10 cellular contexts compared by ENCODE assay signal in genomic region chr7:129438839-129439640, GRCh38. TPM values are rescaled to one million over a fixed set of nuclear protein-coding genes. Genes with fewer than 3 reads are reported as not detected.
DNase-seq lines count a peak whose midpoint lies in the region; ATAC-seq and TF ChIP-seq lines count a peak whose summit lies in the region.
"Had no signal": no experiment of that assay in that cellular context is flagged by ENCODE, and none has a peak within 500 bp of the region (broad histone marks: within the 10 kb centered on the region; RNA-seq: fewer than 3 reads in every experiment).

No MANE protein-coding gene starts in this region.

- intact Hi-C loops in activated CD4-positive, alpha-beta T cell treated with anti-CD3 and anti-CD28 coated beads for 36 hours (cut with DNase I, micrococcal nuclease) = loop anchor here (1.0 to 10.0 kb wide), 11 partner anchors 32 to 1473 kb away; partner anchors contain the start of genes AHCYL2 (in 1 of the 2), ATP6V1F (in 1 of the 2), CALU (in 1 of the 2) and TNPO3 (in 1 of the 2)

- H3K4me3 Mint-ChIP-seq in activated CD4-positive, alpha-beta T cell treated with anti-CD3 and anti-CD28 coated beads for 36 hours = peak overlapping the region; percentile 52
- H3K4me3 Mint-ChIP-seq in activated CD4-positive, alpha-beta T cell treated with anti-CD3 and anti-CD28 coated beads, Interleukin-2, amount 10 ng/mL, durations not matched to agents 7 days and 5 days = no peak overlapping the region

- H3K4me1 Mint-ChIP-seq in activated CD4-positive, alpha-beta T cell treated with anti-CD3 and anti-CD28 coated beads for 36 hours = peaks cover 42% of the 10 kb centered on the region
- H3K4me1 Mint-ChIP-seq in activated CD4-positive, alpha-beta T cell treated with anti-CD3 and anti-CD28 coated beads, Interleukin-2, amount 10 ng/mL, durations not matched to agents 7 days and 5 days = peaks cover 34% of the 10 kb centered on the region

- H3K9me3 Mint-ChIP-seq in activated CD4-positive, alpha-beta T cell treated with anti-CD3 and anti-CD28 coated beads for 36 hours (ENCODE audit: low read depth) = no peaks in the 10 kb centered on the region
- no peaks in the 10 kb centered on the region for H3K9me3 Mint-ChIP-seq in activated CD4-positive, alpha-beta T cell treated with anti-CD3 and anti-CD28 coated beads, Interleukin-2, amount 10 ng/mL, durations not matched to agents 7 days and 5 days

- no peaks in the 10 kb centered on the region for H3K27me3 Mint-ChIP-seq in activated CD4-positive, alpha-beta T cell treated with anti-CD3 and anti-CD28 coated beads for 36 hours
- no peaks in the 10 kb centered on the region for H3K27me3 Mint-ChIP-seq in activated CD4-positive, alpha-beta T cell treated with anti-CD3 and anti-CD28 coated beads, Interleukin-2, amount 10 ng/mL, durations not matched to agents 7 days and 5 days

- peak; percentile 70 for ATAC-seq in activated CD4-positive, alpha-beta T cell treated with anti-CD3 and anti-CD28 coated beads for 36 hours
- ATAC-seq in GM21529 (IDR thresholded peaks at IDR 0.05; ENCODE audit: unreplicated experiment) = no peak
- no peak for ATAC-seq in GM21447 (IDR thresholded peaks at IDR 0.05; ENCODE audit: unreplicated experiment)

- peaks cover 61% of the 10 kb centered on the region for H3K36me3 Mint-ChIP-seq in activated CD4-positive, alpha-beta T cell treated with anti-CD3 and anti-CD28 coated beads for 36 hours (ENCODE audit: low read depth)
- H3K36me3 Mint-ChIP-seq in activated CD4-positive, alpha-beta T cell treated with anti-CD3 and anti-CD28 coated beads, Interleukin-2, amount 10 ng/mL, durations not matched to agents 7 days and 5 days (ENCODE audit: low read depth) = peaks cover 9% of the 10 kb centered on the region

- H3K4me3 ChIP-seq in foreskin fibroblast (ENCODE audit: low read depth in 1 of 2, low read length in 2 of 2) = no peak overlapping the region

- POLR2A ChIA-PET in activated CD4-positive, alpha-beta T cell treated with anti-CD3 and anti-CD28 coated beads for 36 hours (lab: Charles Lee) = interaction anchor here (0.9 to 1.6 kb wide), 5 partner anchors 21 to 766 kb away, joined by 3 to 10 read pairs (median 4); partner anchors contain the start of gene TMEM209
- POLR2A ChIA-PET in activated CD4-positive, alpha-beta T cell treated with anti-CD3 and anti-CD28 coated beads, Interleukin-2, amount 10 ng/mL, durations not matched to agents 7 days and 5 days (lab: Charles Lee) = interaction anchor here (0.5 to 1.0 kb wide), 2 partner anchors 71 to 1204 kb away, joined by 3 to 4 read pairs; no protein-coding TSS in a partner anchor

- H3K27ac Mint-ChIP-seq in activated CD4-positive, alpha-beta T cell treated with anti-CD3 and anti-CD28 coated beads for 36 hours = peak overlapping the region; percentile 95
- H3K27ac Mint-ChIP-seq in activated CD4-positive, alpha-beta T cell treated with anti-CD3 and anti-CD28 coated beads, Interleukin-2, amount 10 ng/mL, durations not matched to agents 7 days and 5 days = no peak overlapping the region

- TF ChIP-seq CTCF in foreskin fibroblast (IDR thresholded peaks at IDR 0.05; ENCODE audit: low read depth, low read length) = no peak

- DNase-seq in activated CD4-positive, alpha-beta T cell treated with anti-CD3 and anti-CD28 coated beads for 36 hours = peak; percentile 82
- no peak for DNase-seq in activated CD4-positive, alpha-beta T cell treated with anti-CD3 and anti-CD28 coated beads, Interleukin-2, amount 10 ng/mL, durations not matched to agents 7 days and 5 days
- peak; percentile 83 for DNase-seq in activated CD4-positive, alpha-beta T cell treated with anti-CD3 and anti-CD28 coated beads for 48 hours
- DNase-seq in foreskin fibroblast (peak; percentile 68 to 77), NCI-H2227 (lab: John Stamatoyannopoulos, UW; ENCODE audit: unreplicated experiment) (no peak)
- DNase-seq in stimulated activated CD8-positive, alpha-beta memory T cell treated with anti-CD3 and anti-CD28 coated beads, Interleukin-4, amount 100 ng/mL, for 48 hours = peak; percentile 76
- DNase-seq: amygdala, NCI-H1694 treated with DMSO at 0.1 percent for 48 hours had no signal

- CTCF ChIA-PET in activated CD4-positive, alpha-beta T cell treated with anti-CD3 and anti-CD28 coated beads for 36 hours (lab: Charles Lee) = interaction anchor here (0.6 to 3.5 kb wide), 15 partner anchors 10 to 848 kb away, joined by 3 to 29 read pairs (median 4); no protein-coding TSS in a partner anchor
- CTCF ChIA-PET in activated CD4-positive, alpha-beta T cell treated with anti-CD3 and anti-CD28 coated beads, Interleukin-2, amount 10 ng/mL, durations not matched to agents 7 days and 5 days (lab: Charles Lee) = interaction anchor here (0.6 to 2.6 kb wide), 15 partner anchors 9 to 71 kb away, joined by 3 to 18 read pairs (median 4); no protein-coding TSS in a partner anchor

RNA-seq across cellular contexts. Expression of gene STRIP2, which starts 4.8 kb away (rescaled TPM):
- 10 to 100 TPM; 41.3 to 51.8 TPM for total RNA-seq in activated CD4-positive, alpha-beta T cell treated with anti-CD3 and anti-CD28 coated beads for 36 hours
- 10 to 100 TPM; 10.7 to 12.1 TPM for total RNA-seq in activated CD4-positive, alpha-beta T cell treated with anti-CD3 and anti-CD28 coated beads, Interleukin-2, amount 10 ng/mL, durations not matched to agents 7 days and 5 days

Comparison
In these comparisons a context has a peak if more than half of its experiments do, and no peak if none do; other contexts are left out.
1. DNase-seq: peak in activated CD4-positive, alpha-beta T cell treated with anti-CD3 and anti-CD28 coated beads for 36 hours (single experiment), activated CD4-positive, alpha-beta T cell treated with anti-CD3 and anti-CD28 coated beads for 48 hours (single experiment), foreskin fibroblast (2 of 2) and stimulated activated CD8-positive, alpha-beta memory T cell treated with anti-CD3 and anti-CD28 coated beads, Interleukin-4, amount 100 ng/mL, for 48 hours (single experiment); none in activated CD4-positive, alpha-beta T cell treated with anti-CD3 and anti-CD28 coated beads, Interleukin-2, amount 10 ng/mL, durations not matched to agents 7 days and 5 days (single experiment) and NCI-H2227 (single experiment).